In genomic region chr20:2238601-2239000, GRCh38 we compare ENCODE assay signal across 20 cellular contexts. TPM values are rescaled to one million over a fixed set of nuclear protein-coding genes. Genes with fewer than 3 reads are reported as not detected.
DNase-seq lines count a peak whose midpoint lies in the region; ATAC-seq and TF ChIP-seq lines count a peak whose summit lies in the region.
"Had no signal": no experiment of that assay in that cellular context is flagged by ENCODE, and none has a peak within 500 bp of the region (broad histone marks: within the 10 kb centered on the region; RNA-seq: fewer than 3 reads in every experiment).

No MANE protein-coding gene starts in this region.

- H3K4me3 Mint-ChIP-seq in stimulated activated naive CD8-positive, alpha-beta T cell treated with anti-CD3 and anti-CD28 coated beads, Interleukin-15, amount 100 ng/mL, for 72 hours = no peak overlapping the region
- H3K4me3 Mint-ChIP-seq in T-cell = no peak overlapping the region
- no peak overlapping the region for H3K4me3 Mint-ChIP-seq in immature natural killer cell
- H3K4me3 Mint-ChIP-seq: CD4-positive, CD25-positive, alpha-beta regulatory T cell; H9 had no signal

- POLR2A ChIA-PET in T-cell (lab: Charles Lee) = no interaction called here

- H3K36me3 Mint-ChIP-seq in T-cell = no peaks in the 10 kb centered on the region
- H3K36me3 Mint-ChIP-seq in immature natural killer cell = no peaks in the 10 kb centered on the region
- H3K36me3 Mint-ChIP-seq: CD4-positive, CD25-positive, alpha-beta regulatory T cell had no signal

- no peak for ATAC-seq in stimulated activated naive CD8-positive, alpha-beta T cell treated with anti-CD3 and anti-CD28 coated beads, Interleukin-15, amount 100 ng/mL, for 72 hours
- no peak for ATAC-seq in stimulated activated naive CD8-positive, alpha-beta T cell treated with anti-CD3 and anti-CD28 coated beads, Interleukin-15, Interleukin-2, amounts not matched to agents 100 U/mL and 50 U/mL, for 24 hours
- peak; percentile 51 to 71 (median 62) for ATAC-seq in right lobe of liver
- ATAC-seq in T-cell (replicated peaks in 1 of 4) = no peak
- ATAC-seq in left ventricle myocardium superior = no peak
- ATAC-seq: GM12878 had no signal

- intact Hi-C loops in esophagus squamous epithelium (cut with DNase I) = no loop called here
- intact Hi-C loops in right lobe of liver (cut with DNase I) = no loop called here
- intact Hi-C loops in left ventricle myocardium superior (cut with micrococcal nuclease) = no loop called here

- peaks cover under 1% of the 10 kb centered on the region for H3K27me3 Mint-ChIP-seq in stimulated activated naive CD8-positive, alpha-beta T cell treated with anti-CD3 and anti-CD28 coated beads, Interleukin-15, amount 100 ng/mL, for 72 hours
- H3K27me3 Mint-ChIP-seq in T-cell (peaks cover 10 to 20% of the 10 kb centered on the region in 2 donors), immature natural killer cell (ENCODE audit: low read depth in 3 of 3) (peaks cover 2 to 9% (median 3%) of the 10 kb centered on the region in 3 donors)

- WGBS in esophagus squamous epithelium, 2 donors = 73 to 87% methylated on average over 2 of the region's 2 CpGs
- 17% methylated on average over 1 of the region's 2 CpGs for WGBS in right lobe of liver (ENCODE audit: insufficient coverage, low coverage, low lambda C conversion rate, missing lambda C conversion rate)

- no peaks in the 10 kb centered on the region for H3K27me3 ChIP-seq in esophagus squamous epithelium
- no peaks in the 10 kb centered on the region for H3K27me3 ChIP-seq in right lobe of liver
- H3K27me3 ChIP-seq: BLaER1 had no signal

- no peaks in the 10 kb centered on the region for H3K9me3 ChIP-seq in esophagus squamous epithelium
- no peaks in the 10 kb centered on the region for H3K9me3 ChIP-seq in right lobe of liver
- H3K9me3 ChIP-seq: BLaER1 had no signal

- H3K4me3 ChIP-seq in esophagus squamous epithelium = no peak overlapping the region
- H3K4me3 ChIP-seq in right lobe of liver = no peak overlapping the region
- H3K4me3 ChIP-seq: BLaER1, GM12878 had no signal

- H3K27ac ChIP-seq in esophagus squamous epithelium = peak overlapping the region; percentile 21 to 90 (median 74)
- peak overlapping the region in 2 of 3 donors; percentile 18 to 19 for H3K27ac ChIP-seq in right lobe of liver
- H3K27ac ChIP-seq: 22Rv1, BLaER1 had no signal

- CTCF ChIA-PET in T-cell (lab: Charles Lee) = no interaction called here

- peak overlapping the region; percentile 3 to 67 for H3K27ac Mint-ChIP-seq in stimulated activated naive CD8-positive, alpha-beta T cell treated with anti-CD3 and anti-CD28 coated beads, Interleukin-15, amount 100 ng/mL, for 72 hours
- H3K27ac Mint-ChIP-seq in T-cell (no peak overlapping the region), immature natural killer cell (no peak overlapping the region)
- H3K27ac Mint-ChIP-seq: CD4-positive, CD25-positive, alpha-beta regulatory T cell had no signal

- H3K36me3 ChIP-seq in esophagus squamous epithelium = no peaks in the 10 kb centered on the region
- no peaks in the 10 kb centered on the region for H3K36me3 ChIP-seq in right lobe of liver
- H3K36me3 ChIP-seq: BLaER1 had no signal

- TF ChIP-seq CTCF in esophagus squamous epithelium (IDR thresholded peaks at IDR 0.05) = no peak
- no peak for TF ChIP-seq CTCF in right lobe of liver (IDR thresholded peaks at IDR 0.05)

- H3K4me1 ChIP-seq in esophagus squamous epithelium = peaks cover 0 to 35% (median 6%) of the 10 kb centered on the region in 3 donors
- H3K4me1 ChIP-seq in right lobe of liver = peaks cover 0 to 28% (median 9%) of the 10 kb centered on the region in 4 donors
- H3K4me1 ChIP-seq: BLaER1 had no signal

- H3K4me1 Mint-ChIP-seq in stimulated activated naive CD8-positive, alpha-beta T cell treated with anti-CD3 and anti-CD28 coated beads, Interleukin-15, amount 100 ng/mL, for 72 hours = no peaks in the 10 kb centered on the region
- H3K4me1 Mint-ChIP-seq in T-cell (no peaks in the 10 kb centered on the region), immature natural killer cell (no peaks in the 10 kb centered on the region)
- H3K4me1 Mint-ChIP-seq: CD4-positive, CD25-positive, alpha-beta regulatory T cell had no signal

- no peak for DNase-seq in stimulated activated naive CD8-positive, alpha-beta T cell treated with anti-CD3 and anti-CD28 coated beads, Interleukin-15, amount 100 ng/mL, for 72 hours
- DNase-seq in stimulated activated naive CD8-positive, alpha-beta T cell treated with anti-CD3 and anti-CD28 coated beads, Interleukin-15, Interleukin-2, amounts not matched to agents 100 U/mL and 50 U/mL, for 24 hours = no peak
- DNase-seq in esophagus squamous epithelium (lab: John Stamatoyannopoulos, UW) (no peak), right lobe of liver (peak in 1 of 3 donors; percentile 60), T-cell (no peak), left ventricle myocardium superior (no peak), activated gamma-delta T cell treated with Interleukin-2 at 50 U/mL for 16 hours (no peak), immature natural killer cell (no peak)
- DNase-seq: AML-193; Calu3; CD4-positive, CD25-positive, alpha-beta regulatory T cell; DMS 273 treated with DMSO at 0.1 percent for 48 hours; GOT3; H9 had no signal

- TF ChIP-seq POLR2A in esophagus squamous epithelium (IDR thresholded peaks at IDR 0.05) (no peak), right lobe of liver (IDR thresholded peaks at IDR 0.05) (no peak)

- H3K9me3 Mint-ChIP-seq in stimulated activated naive CD8-positive, alpha-beta T cell treated with anti-CD3 and anti-CD28 coated beads, Interleukin-15, amount 100 ng/mL, for 72 hours = no peaks in the 10 kb centered on the region
- H3K9me3 Mint-ChIP-seq in T-cell = no peaks in the 10 kb centered on the region
- H3K9me3 Mint-ChIP-seq in immature natural killer cell = no peaks in the 10 kb centered on the region
- H3K9me3 Mint-ChIP-seq: H9 had no signal

RNA-seq across cellular contexts. Expression of gene TGM3, which starts 57.2 kb away (rescaled TPM):
- total RNA-seq in esophagus squamous epithelium (1,000 to 10,000 TPM in 3 of 4 donors, 100 to 1,000 TPM in 1; 626 to 2,995 (median 1,370) TPM), right lobe of liver (1 to 10 TPM in 1 of 6 experiments, under 1 TPM in 3, not detected in 2; 0.15 to 3.0 (median 0.30) TPM), T-cell (not detected), left ventricle myocardium superior (not detected)
- polyA plus RNA-seq in immature natural killer cell = not detected
- total RNA-seq: Calu3; CD4-positive, CD25-positive, alpha-beta regulatory T cell; Daoy; G401; GM12878; H9; HT-29 had no signal
- polyA plus RNA-seq: CD4-positive, CD25-positive, alpha-beta regulatory T cell; GM12878 had no signal

Comparison
In these comparisons a context has a peak if more than half of its experiments do, and no peak if none do; other contexts are left out.
1. ATAC-seq: peak in right lobe of liver (4 of 4); none in stimulated activated naive CD8-positive, alpha-beta T cell treated with anti-CD3 and anti-CD28 coated beads, Interleukin-15, amount 100 ng/mL, for 72 hours (single experiment), stimulated activated naive CD8-positive, alpha-beta T cell treated with anti-CD3 and anti-CD28 coated beads, Interleukin-15, Interleukin-2, amounts not matched to agents 100 U/mL and 50 U/mL, for 24 hours (single experiment), T-cell (0 of 4) and left ventricle myocardium superior (single experiment).
2. H3K27ac Mint-ChIP-seq: peak in stimulated activated naive CD8-positive, alpha-beta T cell treated with anti-CD3 and anti-CD28 coated beads, Interleukin-15, amount 100 ng/mL, for 72 hours (2 of 2); none in T-cell (0 of 2) and immature natural killer cell (0 of 6).
3. RNA of gene TGM3, which starts 57.2 kb away (total RNA-seq): 626 to 2,995 TPM in esophagus squamous epithelium; 0.15 to 3.0 TPM in right lobe of liver, not detected in T-cell and not detected in left ventricle myocardium superior (single experiment); every median in the first group is over 100 times any median in the second.